8 cellular contexts compared by ENCODE assay signal in genomic region chr2:177551989-177552413, GRCh38.
DNase-seq lines count a peak whose midpoint lies in the region; ATAC-seq lines count a peak whose summit lies in the region.

No MANE protein-coding gene starts in this region.

- H3K27ac Mint-ChIP-seq in activated T-helper 1 cell treated with anti-CD3 and anti-CD28 coated beads, Interleukin-12 subunit alpha, Interleukin-12 subunit beta, Interleukin-2, Interleukin-4 antibody, amounts not matched to agents 30 ng/mL and 10 ng/mL and 1 ng/mL, durations not matched to agents 14 hours and 24 hours and 36 hours = peak overlapping the region; percentile 100

- H3K27ac ChIP-seq in ACC112 (ENCODE audit: low read depth, low read length) (peak overlapping the region; percentile 94; the same call in 1 of the 2 replicates), rectal smooth muscle tissue (ENCODE audit: low read depth, low read length) (peak overlapping the region; percentile 83)

- peak; percentile 35 for DNase-seq in H7
- no peak for DNase-seq in activated T-helper 1 cell treated with anti-CD3 and anti-CD28 coated beads, Interleukin-12 subunit alpha, Interleukin-12 subunit beta, Interleukin-2, Interleukin-4 antibody, amounts not matched to agents 30 ng/mL and 10 ng/mL and 1 ng/mL, durations not matched to agents 14 hours and 24 hours and 36 hours (ENCODE audit: low spot score)
- DNase-seq in left cardiac atrium = peak; percentile 39
- DNase-seq in NCI-H1417 (lab: John Stamatoyannopoulos, UW) = no peak

- peak overlapping the region; percentile 55 for H2AFZ ChIP-seq in ACC112 (ENCODE audit: low read length, unreplicated experiment)

- peak overlapping the region; percentile 83 for H3K4me3 ChIP-seq in ACC112 (ENCODE audit: low read depth, low read length)
- H3K4me3 ChIP-seq in H7 (ENCODE audit: insufficient read depth, low read depth, low read length) = peak overlapping the region; percentile 75
- peak overlapping the region; percentile 97 for H3K4me3 ChIP-seq in rectal smooth muscle tissue (ENCODE audit: low read length)

- intact Hi-C loops in activated T-helper 1 cell treated with anti-CD3 and anti-CD28 coated beads, Interleukin-12 subunit alpha, Interleukin-12 subunit beta, Interleukin-2, Interleukin-4 antibody, amounts not matched to agents 30 ng/mL and 10 ng/mL and 1 ng/mL, durations not matched to agents 14 hours and 24 hours and 36 hours (cut with micrococcal nuclease) = loop anchor here (2.0 to 10.0 kb wide), 8 partner anchors 50 to 899 kb away; partner anchors contain the start of genes AGPS, HNRNPA3, OSBPL6 and PJVK
- intact Hi-C loops in left cardiac atrium (cut with DNase I) = no loop called here

- H3K27me3 ChIP-seq in ACC112 (ENCODE audit: insufficient read depth, low read length) = no peaks in the 10 kb centered on the region
- no peaks in the 10 kb centered on the region for H3K27me3 ChIP-seq in H7 (ENCODE audit: control insufficient read depth, insufficient read depth, low read length)
- H3K27me3 ChIP-seq in rectal smooth muscle tissue (ENCODE audit: control insufficient read depth, insufficient read depth, low read length) = no peaks in the 10 kb centered on the region

- H3K36me3 Mint-ChIP-seq in activated T-helper 1 cell treated with anti-CD3 and anti-CD28 coated beads, Interleukin-12 subunit alpha, Interleukin-12 subunit beta, Interleukin-2, Interleukin-4 antibody, amounts not matched to agents 30 ng/mL and 10 ng/mL and 1 ng/mL, durations not matched to agents 14 hours and 24 hours and 36 hours (ENCODE audit: low read depth) = peaks cover 3% of the 10 kb centered on the region

- H3K9me3 Mint-ChIP-seq in activated T-helper 1 cell treated with anti-CD3 and anti-CD28 coated beads, Interleukin-12 subunit alpha, Interleukin-12 subunit beta, Interleukin-2, Interleukin-4 antibody, amounts not matched to agents 30 ng/mL and 10 ng/mL and 1 ng/mL, durations not matched to agents 14 hours and 24 hours and 36 hours = no peaks in the 10 kb centered on the region

- peaks cover 6% of the 10 kb centered on the region for H3K4me1 ChIP-seq in ACC112 (ENCODE audit: control insufficient read depth, insufficient read depth, low read length, unreplicated experiment)
- peaks cover 12% of the 10 kb centered on the region for H3K4me1 ChIP-seq in rectal smooth muscle tissue (ENCODE audit: control insufficient read depth, insufficient read depth, low read length)

- no peak for ATAC-seq in left cardiac atrium
- no peak for ATAC-seq in HG03442 (IDR thresholded peaks at IDR 0.05; ENCODE audit: unreplicated experiment)
- no peak for ATAC-seq in GM18868 (IDR thresholded peaks at IDR 0.05; ENCODE audit: unreplicated experiment)

- no peaks in the 10 kb centered on the region for H3K36me3 ChIP-seq in ACC112 (ENCODE audit: insufficient read depth, low read length)
- no peaks in the 10 kb centered on the region for H3K36me3 ChIP-seq in H7 (replicated peaks; ENCODE audit: control insufficient read depth, insufficient read depth, low read length)
- H3K36me3 ChIP-seq in rectal smooth muscle tissue (ENCODE audit: control insufficient read depth, insufficient read depth, low read length) = no peaks in the 10 kb centered on the region

- no peak overlapping the region for H3K9ac ChIP-seq in rectal smooth muscle tissue (ENCODE audit: low read length)

- H3K4me3 Mint-ChIP-seq in activated T-helper 1 cell treated with anti-CD3 and anti-CD28 coated beads, Interleukin-12 subunit alpha, Interleukin-12 subunit beta, Interleukin-2, Interleukin-4 antibody, amounts not matched to agents 30 ng/mL and 10 ng/mL and 1 ng/mL, durations not matched to agents 14 hours and 24 hours and 36 hours = peak overlapping the region; percentile 95

- H3K79me2 ChIP-seq in ACC112 (ENCODE audit: control insufficient read depth, insufficient read depth, low read length, unreplicated experiment) = no peaks in the 10 kb centered on the region

- H3K4me1 Mint-ChIP-seq in activated T-helper 1 cell treated with anti-CD3 and anti-CD28 coated beads, Interleukin-12 subunit alpha, Interleukin-12 subunit beta, Interleukin-2, Interleukin-4 antibody, amounts not matched to agents 30 ng/mL and 10 ng/mL and 1 ng/mL, durations not matched to agents 14 hours and 24 hours and 36 hours (ENCODE audit: low read depth) = peaks cover 22% of the 10 kb centered on the region

- no peaks in the 10 kb centered on the region for H3K27me3 Mint-ChIP-seq in activated T-helper 1 cell treated with anti-CD3 and anti-CD28 coated beads, Interleukin-12 subunit alpha, Interleukin-12 subunit beta, Interleukin-2, Interleukin-4 antibody, amounts not matched to agents 30 ng/mL and 10 ng/mL and 1 ng/mL, durations not matched to agents 14 hours and 24 hours and 36 hours (ENCODE audit: insufficient read depth)

Comparison
In these comparisons a context has a peak if more than half of its experiments do, and no peak if none do; other contexts are left out.
1. DNase-seq: peak in H7 (single experiment) and left cardiac atrium (single experiment); none in activated T-helper 1 cell treated with anti-CD3 and anti-CD28 coated beads, Interleukin-12 subunit alpha, Interleukin-12 subunit beta, Interleukin-2, Interleukin-4 antibody, amounts not matched to agents 30 ng/mL and 10 ng/mL and 1 ng/mL, durations not matched to agents 14 hours and 24 hours and 36 hours (single experiment) and NCI-H1417 (0 of 3).
2. Peak in every context shown above with its lines, with median percentiles within 50 percentile points of each other: H3K4me3 ChIP-seq.